ENCODE assay signal across 8 cellular contexts in the genomic region with DNA sequence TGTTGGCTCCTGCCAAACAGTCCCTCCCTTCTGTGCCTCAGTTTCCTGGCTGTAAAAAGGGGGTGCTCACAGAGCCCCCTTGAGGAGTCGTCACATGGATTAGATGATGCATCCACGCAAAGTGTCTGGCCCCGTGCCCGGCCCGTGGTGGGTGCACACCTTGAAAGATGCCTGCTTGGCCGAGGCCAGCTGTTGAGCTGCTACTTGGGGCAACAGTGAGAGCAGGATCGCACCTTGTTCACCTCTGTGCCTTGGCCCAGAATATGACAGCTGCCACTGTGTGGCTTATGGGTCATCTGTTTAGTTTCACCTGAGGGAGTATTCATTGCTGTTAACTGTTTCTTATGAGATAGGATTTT. TPM values are rescaled to one million over a fixed set of nuclear protein-coding genes. Genes with fewer than 3 reads are reported as not detected.
DNase-seq lines count a peak whose midpoint lies in the region; ATAC-seq, FAIRE-seq and TF ChIP-seq lines count a peak whose summit lies in the region.

No MANE protein-coding gene starts in this region.

- FAIRE-seq in GM12891 (lab: Jason Lieb, UNC) (peak; percentile 63), H54 (lab: Jason Lieb, UNC) (no peak)

- H3K27ac Mint-ChIP-seq in activated T-helper 2 cell treated with anti-CD3 and anti-CD28 coated beads, Interferon-gamma antibody, Interleukin-2, Interleukin-4, amounts not matched to agents 10 μg/mL and 5 μg/mL and 100 μg/mL, durations not matched to agents 14 hours and 24 hours and 36 hours, result no peak overlapping the region
- H3K27ac Mint-ChIP-seq in mesothelial cell of epicardium, result no peak overlapping the region

- 10 to 14% methylated on average over 6 to 7 of the region's 7 CpGs for WGBS in lower leg skin, 2 donors

- intact Hi-C loops in activated T-helper 2 cell treated with anti-CD3 and anti-CD28 coated beads, Interferon-gamma antibody, Interleukin-2, Interleukin-4, amounts not matched to agents 10 μg/mL and 5 μg/mL and 100 μg/mL, durations not matched to agents 14 hours and 24 hours and 36 hours (cut with micrococcal nuclease), result no loop called here
- intact Hi-C loops in lower leg skin (cut with DNase I; ENCODE audit: low total_unique reads), result no loop called here

- H3K4me3 Mint-ChIP-seq in activated T-helper 2 cell treated with anti-CD3 and anti-CD28 coated beads, Interferon-gamma antibody, Interleukin-2, Interleukin-4, amounts not matched to agents 10 μg/mL and 5 μg/mL and 100 μg/mL, durations not matched to agents 14 hours and 24 hours and 36 hours (ENCODE audit: low read depth), result peak overlapping the region; percentile 64
- peak overlapping the region; percentile 48 for H3K4me3 Mint-ChIP-seq in mesothelial cell of epicardium

- peaks cover 3% of the 10 kb centered on the region for H3K27me3 Mint-ChIP-seq in activated T-helper 2 cell treated with anti-CD3 and anti-CD28 coated beads, Interferon-gamma antibody, Interleukin-2, Interleukin-4, amounts not matched to agents 10 μg/mL and 5 μg/mL and 100 μg/mL, durations not matched to agents 14 hours and 24 hours and 36 hours (ENCODE audit: low read depth)
- H3K27me3 Mint-ChIP-seq in mesothelial cell of epicardium (ENCODE audit: low read depth), result no peaks in the 10 kb centered on the region

- DNase-seq in GM12891 (ENCODE audit: insufficient read length, low spot score) (no peak), mesothelial cell of epicardium (ENCODE audit: low spot score in 2 of 2, unreplicated experiment in 2 of 2) (no peak), lower leg skin (ENCODE audit: low spot score in 2 of 2) (no peak), H54 (ENCODE audit: insufficient read length, low spot score) (no peak), AML-193 (lab: John Stamatoyannopoulos, UW) (no peak)
- DNase-seq in activated T-helper 2 cell treated with anti-CD3 and anti-CD28 coated beads, Interferon-gamma antibody, Interleukin-2, Interleukin-4, amounts not matched to agents 10 μg/mL and 5 μg/mL and 100 μg/mL, durations not matched to agents 14 hours and 24 hours and 36 hours (ENCODE audit: low spot score), result no peak
- DNase-seq in stimulated activated CD4-positive, alpha-beta T cell treated with anti-CD3 and anti-CD28 coated beads, Interleukin-12 subunit alpha, Interleukin-12 subunit beta, amount 100 ng/mL, for 4 hours, result no peak

- TF ChIP-seq POLR2A in GM12891 (IDR thresholded peaks at IDR 0.05; ENCODE audit: low read depth, low read length) (no peak), lower leg skin (IDR thresholded peaks at IDR 0.05) (no peak), H54 (IDR thresholded peaks at IDR 0.05; ENCODE audit: low read depth, low read length) (no peak)

- no peaks in the 10 kb centered on the region for H3K36me3 Mint-ChIP-seq in activated T-helper 2 cell treated with anti-CD3 and anti-CD28 coated beads, Interferon-gamma antibody, Interleukin-2, Interleukin-4, amounts not matched to agents 10 μg/mL and 5 μg/mL and 100 μg/mL, durations not matched to agents 14 hours and 24 hours and 36 hours (ENCODE audit: low read depth)
- no peaks in the 10 kb centered on the region for H3K36me3 Mint-ChIP-seq in mesothelial cell of epicardium

- ATAC-seq in HG02798 (IDR thresholded peaks at IDR 0.05; ENCODE audit: poor library complexity, unreplicated experiment), result peak; percentile 24

- H3K4me3 ChIP-seq in lower leg skin (ENCODE audit: low read depth, poor library complexity, severe bottlenecking), result no peak overlapping the region

- peaks cover 19% of the 10 kb centered on the region for H3K4me1 Mint-ChIP-seq in activated T-helper 2 cell treated with anti-CD3 and anti-CD28 coated beads, Interferon-gamma antibody, Interleukin-2, Interleukin-4, amounts not matched to agents 10 μg/mL and 5 μg/mL and 100 μg/mL, durations not matched to agents 14 hours and 24 hours and 36 hours (ENCODE audit: low read depth)
- peaks cover 8% of the 10 kb centered on the region for H3K4me1 Mint-ChIP-seq in mesothelial cell of epicardium

- TF ChIP-seq CTCF in mesothelial cell of epicardium (IDR thresholded peaks at IDR 0.05; ENCODE audit: unreplicated experiment) (no peak), lower leg skin (IDR thresholded peaks at IDR 0.05) (no peak)

- H3K9me3 Mint-ChIP-seq in activated T-helper 2 cell treated with anti-CD3 and anti-CD28 coated beads, Interferon-gamma antibody, Interleukin-2, Interleukin-4, amounts not matched to agents 10 μg/mL and 5 μg/mL and 100 μg/mL, durations not matched to agents 14 hours and 24 hours and 36 hours, result no peaks in the 10 kb centered on the region
- H3K9me3 Mint-ChIP-seq in mesothelial cell of epicardium, result no peaks in the 10 kb centered on the region

TF ChIP-seq in GM12891, 5 proteins besides CTCF, POLR2A, EP300 and RAD21:
- TF ChIP-seq TAF1 (IDR thresholded peaks at IDR 0.05; ENCODE audit: low read depth, low read length) (no peak), POU2F2 (IDR thresholded peaks at IDR 0.05; ENCODE audit: low read depth, low read length) (no peak), SPI1 (IDR thresholded peaks at IDR 0.05; ENCODE audit: low read depth, low read length) (no peak), PAX5 (IDR thresholded peaks at IDR 0.05; ENCODE audit: insufficient read depth, low read length, severe bottlenecking) (no peak), POLR2AphosphoS5 (IDR thresholded peaks at IDR 0.05; ENCODE audit: low read depth, low read length) (no peak)

RNA-seq across cellular contexts. Expression of gene CRTC1, which starts 17.7 kb away (rescaled TPM):
- 2.4 TPM for polyA plus RNA-seq in GM12891 (2012; ENCODE audit: low read depth, missing spikeins)
- 6.4 and 7.0 TPM in 2 replicates for total RNA-seq in activated T-helper 2 cell treated with anti-CD3 and anti-CD28 coated beads, Interferon-gamma antibody, Interleukin-2, Interleukin-4, amounts not matched to agents 10 μg/mL and 5 μg/mL and 100 μg/mL, durations not matched to agents 14 hours and 24 hours and 36 hours
- total RNA-seq in mesothelial cell of epicardium (29.5 to 31.9 TPM (median 29.5 TPM) in 3 replicates), lower leg skin (1 to 10 TPM; 2.1 to 5.5 (median 4.2) TPM)
